In the genomic region with DNA sequence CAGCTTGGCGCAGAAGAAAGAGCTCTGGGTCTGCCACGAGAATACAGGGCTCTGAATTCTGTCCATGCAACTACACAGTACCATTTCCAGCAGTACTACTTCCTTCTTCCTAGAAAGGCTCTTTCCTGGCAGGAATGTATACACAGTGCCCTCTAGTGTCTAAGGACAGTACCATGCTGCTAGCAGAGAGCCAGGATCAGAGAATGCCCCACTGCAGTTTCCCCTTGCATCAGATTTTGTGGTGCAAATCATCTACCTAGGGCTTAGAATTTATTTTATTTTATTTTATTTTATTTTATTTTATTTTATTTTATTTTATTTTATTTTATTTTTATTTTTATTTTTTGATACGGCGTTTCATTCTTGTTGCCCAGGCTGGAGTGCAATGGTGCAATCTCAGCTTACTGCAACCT, we compare ENCODE assay signal across 1 cellular context.
TF ChIP-seq lines count a peak whose summit lies in the region.

No MANE protein-coding gene starts in this region.

TF ChIP-seq in K562, 482 proteins besides CTCF, POLR2A, EP300 and RAD21 (continued from another document and continues in another):
- TF ChIP-seq TGIF2 (CRISPR knock-in tag; IDR thresholded peaks at IDR 0.05) (no peak), NR2F6 (CRISPR knock-in tag; IDR thresholded peaks at IDR 0.05) (no peak), ZNF644 (tag; IDR thresholded peaks at IDR 0.05; ENCODE audit: low read depth) (0 out of 2 replicates have a peak, but pooled peaks have one; percentile 51), MEIS2 (IDR thresholded peaks at IDR 0.05; ENCODE audit: partially characterized antibody) (no peak), GABPA (tag; conservative IDR thresholded peaks at IDR 0.05; ENCODE audit: low read depth) (peak; percentile 92), CBX2 (IDR thresholded peaks at IDR 0.05; ENCODE audit: insufficient read depth, low read length, poor library complexity, severe bottlenecking) (no peak), GTF2F1 (IDR thresholded peaks at IDR 0.05; ENCODE audit: low read depth, low read length) (no peak), SAFB2 (IDR thresholded peaks at IDR 0.05; ENCODE audit: borderline replicate concordance, low read depth, low read length, severe bottlenecking) (no peak), SOX6 (IDR thresholded peaks at IDR 0.05) (no peak), TEAD1 (CRISPR knock-in tag; IDR thresholded peaks at IDR 0.05) (peak; percentile 80 to 95), RCOR1 (IDR thresholded peaks at IDR 0.05; ENCODE audit: borderline replicate concordance in 1 of 2, low read depth in 2 of 2, low read length in 2 of 2) (peak in 1 of 2 experiments; percentile 79; a peak in 2 of 4 replicates), ZNF551 (CRISPR knock-in tag; IDR thresholded peaks at IDR 0.05) (no peak), TBL1XR1 (IDR thresholded peaks at IDR 0.05; ENCODE audit: low read length in 2 of 2) (no peak; a peak in 1 of 4 replicates), CBX5 (IDR thresholded peaks at IDR 0.05; ENCODE audit: borderline replicate concordance, low read depth) (no peak), JUND (IDR thresholded peaks at IDR 0.05; ENCODE audit: borderline replicate concordance, low read depth, low read length) (0 out of 2 replicates have a peak, but pooled peaks have one; percentile 26), JUND (tag; IDR thresholded peaks at IDR 0.05; ENCODE audit: borderline replicate concordance, low read depth, low read length) (no peak), ZNF57 (CRISPR knock-in tag; IDR thresholded peaks at IDR 0.05) (no peak), ZNF217 (CRISPR knock-in tag; IDR thresholded peaks at IDR 0.05) (no peak), SRSF7 (optimal IDR thresholded peaks at IDR 0.05; ENCODE audit: low read depth, low read length) (no peak), COPS2 (conservative IDR thresholded peaks at IDR 0.05) (no peak), ZNF239 (CRISPR knock-in tag; IDR thresholded peaks at IDR 0.05) (peak; percentile 39; the same call in 1 of the 2 replicates), POLR3G (IDR thresholded peaks at IDR 0.05; ENCODE audit: extremely low read depth, insufficient read length, insufficient replicate concordance) (no peak), POLR2G (IDR thresholded peaks at IDR 0.05; ENCODE audit: low read depth, low read length) (no peak), KDM1A (IDR thresholded peaks at IDR 0.05) (peak in 1 of 2 experiments; percentile 44; a peak in 1 of 4 replicates), EHMT2 (IDR thresholded peaks at IDR 0.05) (peak; percentile 74; the same call in 1 of the 2 replicates), ZNF224 (CRISPR knock-in tag; IDR thresholded peaks at IDR 0.05) (no peak), ADNP (tag; IDR thresholded peaks at IDR 0.05) (no peak), KHSRP (IDR thresholded peaks at IDR 0.05) (no peak), NCOA6 (IDR thresholded peaks at IDR 0.05) (no peak), FOXJ3 (CRISPR knock-in tag; IDR thresholded peaks at IDR 0.05) (no peak), SMAD4 (CRISPR knock-in tag; conservative IDR thresholded peaks at IDR 0.05) (peak; percentile 40; the same call in 1 of the 2 replicates), DIDO1 (tag; IDR thresholded peaks at IDR 0.05; ENCODE audit: low read depth) (0 out of 2 replicates have a peak, but pooled peaks have one; percentile 43), MTA3 (IDR thresholded peaks at IDR 0.05; ENCODE audit: borderline replicate concordance) (no peak), NR2C1 (IDR thresholded peaks at IDR 0.05) (no peak), NR2C1 (tag; IDR thresholded peaks at IDR 0.05) (0 out of 2 replicates have a peak, but pooled peaks have one; percentile 36), ZNF316 (IDR thresholded peaks at IDR 0.05) (no peak), THRAP3 (IDR thresholded peaks at IDR 0.05; ENCODE audit: borderline replicate concordance) (no peak), BRF1 (IDR thresholded peaks at IDR 0.05; ENCODE audit: borderline replicate concordance, extremely low read depth, insufficient read length) (no peak), ZNF444 (CRISPR knock-in tag; IDR thresholded peaks at IDR 0.05) (no peak), U2AF1 (optimal IDR thresholded peaks at IDR 0.05; ENCODE audit: low read depth, low read length) (no peak), TEAD4 (IDR thresholded peaks at IDR 0.05; ENCODE audit: low read length) (peak; percentile 71), TEAD4 (CRISPR knock-in tag; IDR thresholded peaks at IDR 0.05; ENCODE audit: borderline replicate concordance) (no peak), SIN3A (IDR thresholded peaks at IDR 0.05; ENCODE audit: borderline replicate concordance in 2 of 2, control insufficient read depth in 1 of 2, low read depth in 2 of 2, low read length in 2 of 2) (no peak), IFI16 (CRISPR knock-in tag; IDR thresholded peaks at IDR 0.05) (no peak), TBP (optimal IDR thresholded peaks at IDR 0.05; ENCODE audit: low read depth, low read length) (no peak), FOXA1 (IDR thresholded peaks at IDR 0.05; ENCODE audit: borderline replicate concordance) (no peak), CAMTA2 (CRISPR knock-in tag; conservative IDR thresholded peaks at IDR 0.05) (no peak)
- TF ChIP-seq, protein P1, sequence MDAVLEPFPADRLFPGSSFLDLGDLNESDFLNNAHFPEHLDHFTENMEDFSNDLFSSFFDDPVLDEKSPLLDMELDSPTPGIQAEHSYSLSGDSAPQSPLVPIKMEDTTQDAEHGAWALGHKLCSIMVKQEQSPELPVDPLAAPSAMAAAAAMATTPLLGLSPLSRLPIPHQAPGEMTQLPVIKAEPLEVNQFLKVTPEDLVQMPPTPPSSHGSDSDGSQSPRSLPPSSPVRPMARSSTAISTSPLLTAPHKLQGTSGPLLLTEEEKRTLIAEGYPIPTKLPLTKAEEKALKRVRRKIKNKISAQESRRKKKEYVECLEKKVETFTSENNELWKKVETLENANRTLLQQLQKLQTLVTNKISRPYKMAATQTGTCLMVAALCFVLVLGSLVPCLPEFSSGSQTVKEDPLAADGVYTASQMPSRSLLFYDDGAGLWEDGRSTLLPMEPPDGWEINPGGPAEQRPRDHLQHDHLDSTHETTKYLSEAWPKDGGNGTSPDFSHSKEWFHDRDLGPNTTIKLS (IDR thresholded peaks at IDR 0.05; ENCODE audit: borderline replicate concordance, low read depth), result no peak
- TF ChIP-seq, protein P2, sequence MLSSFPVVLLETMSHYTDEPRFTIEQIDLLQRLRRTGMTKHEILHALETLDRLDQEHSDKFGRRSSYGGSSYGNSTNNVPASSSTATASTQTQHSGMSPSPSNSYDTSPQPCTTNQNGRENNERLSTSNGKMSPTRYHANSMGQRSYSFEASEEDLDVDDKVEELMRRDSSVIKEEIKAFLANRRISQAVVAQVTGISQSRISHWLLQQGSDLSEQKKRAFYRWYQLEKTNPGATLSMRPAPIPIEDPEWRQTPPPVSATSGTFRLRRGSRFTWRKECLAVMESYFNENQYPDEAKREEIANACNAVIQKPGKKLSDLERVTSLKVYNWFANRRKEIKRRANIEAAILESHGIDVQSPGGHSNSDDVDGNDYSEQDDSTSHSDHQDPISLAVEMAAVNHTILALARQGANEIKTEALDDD (IDR thresholded peaks at IDR 0.05), result no peak
- TF ChIP-seq, protein P3, sequence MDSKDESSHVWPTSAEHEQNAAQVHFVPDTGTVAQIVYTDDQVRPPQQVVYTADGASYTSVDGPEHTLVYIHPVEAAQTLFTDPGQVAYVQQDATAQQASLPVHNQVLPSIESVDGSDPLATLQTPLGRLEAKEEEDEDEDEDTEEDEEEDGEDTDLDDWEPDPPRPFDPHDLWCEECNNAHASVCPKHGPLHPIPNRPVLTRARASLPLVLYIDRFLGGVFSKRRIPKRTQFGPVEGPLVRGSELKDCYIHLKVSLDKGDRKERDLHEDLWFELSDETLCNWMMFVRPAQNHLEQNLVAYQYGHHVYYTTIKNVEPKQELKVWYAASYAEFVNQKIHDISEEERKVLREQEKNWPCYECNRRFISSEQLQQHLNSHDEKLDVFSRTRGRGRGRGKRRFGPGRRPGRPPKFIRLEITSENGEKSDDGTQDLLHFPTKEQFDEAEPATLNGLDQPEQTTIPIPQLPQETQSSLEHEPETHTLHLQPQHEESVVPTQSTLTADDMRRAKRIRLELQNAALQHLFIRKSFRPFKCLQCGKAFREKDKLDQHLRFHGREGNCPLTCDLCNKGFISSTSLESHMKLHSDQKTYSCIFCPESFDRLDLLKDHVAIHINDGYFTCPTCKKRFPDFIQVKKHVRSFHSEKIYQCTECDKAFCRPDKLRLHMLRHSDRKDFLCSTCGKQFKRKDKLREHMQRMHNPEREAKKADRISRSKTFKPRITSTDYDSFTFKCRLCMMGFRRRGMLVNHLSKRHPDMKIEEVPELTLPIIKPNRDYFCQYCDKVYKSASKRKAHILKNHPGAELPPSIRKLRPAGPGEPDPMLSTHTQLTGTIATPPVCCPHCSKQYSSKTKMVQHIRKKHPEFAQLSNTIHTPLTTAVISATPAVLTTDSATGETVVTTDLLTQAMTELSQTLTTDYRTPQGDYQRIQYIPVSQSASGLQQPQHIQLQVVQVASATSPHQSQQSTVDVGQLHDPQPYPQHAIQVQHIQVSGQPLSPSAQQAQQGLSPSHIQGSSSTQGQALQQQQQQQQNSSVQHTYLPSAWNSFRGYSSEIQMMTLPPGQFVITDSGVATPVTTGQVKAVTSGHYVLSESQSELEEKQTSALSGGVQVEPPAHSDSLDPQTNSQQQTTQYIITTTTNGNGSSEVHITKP (IDR thresholded peaks at IDR 0.05; ENCODE audit: partially characterized antibody), result no peak
- TF ChIP-seq, protein P4, sequence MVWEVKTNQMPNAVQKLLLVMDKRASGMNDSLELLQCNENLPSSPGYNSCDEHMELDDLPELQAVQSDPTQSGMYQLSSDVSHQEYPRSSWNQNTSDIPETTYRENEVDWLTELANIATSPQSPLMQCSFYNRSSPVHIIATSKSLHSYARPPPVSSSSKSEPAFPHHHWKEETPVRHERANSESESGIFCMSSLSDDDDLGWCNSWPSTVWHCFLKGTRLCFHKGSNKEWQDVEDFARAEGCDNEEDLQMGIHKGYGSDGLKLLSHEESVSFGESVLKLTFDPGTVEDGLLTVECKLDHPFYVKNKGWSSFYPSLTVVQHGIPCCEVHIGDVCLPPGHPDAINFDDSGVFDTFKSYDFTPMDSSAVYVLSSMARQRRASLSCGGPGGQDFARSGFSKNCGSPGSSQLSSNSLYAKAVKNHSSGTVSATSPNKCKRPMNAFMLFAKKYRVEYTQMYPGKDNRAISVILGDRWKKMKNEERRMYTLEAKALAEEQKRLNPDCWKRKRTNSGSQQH (CRISPR knock-in tag; IDR thresholded peaks at IDR 0.05), result peak; percentile 34; the same call in 1 of the 2 replicates
- TF ChIP-seq, protein P5, sequence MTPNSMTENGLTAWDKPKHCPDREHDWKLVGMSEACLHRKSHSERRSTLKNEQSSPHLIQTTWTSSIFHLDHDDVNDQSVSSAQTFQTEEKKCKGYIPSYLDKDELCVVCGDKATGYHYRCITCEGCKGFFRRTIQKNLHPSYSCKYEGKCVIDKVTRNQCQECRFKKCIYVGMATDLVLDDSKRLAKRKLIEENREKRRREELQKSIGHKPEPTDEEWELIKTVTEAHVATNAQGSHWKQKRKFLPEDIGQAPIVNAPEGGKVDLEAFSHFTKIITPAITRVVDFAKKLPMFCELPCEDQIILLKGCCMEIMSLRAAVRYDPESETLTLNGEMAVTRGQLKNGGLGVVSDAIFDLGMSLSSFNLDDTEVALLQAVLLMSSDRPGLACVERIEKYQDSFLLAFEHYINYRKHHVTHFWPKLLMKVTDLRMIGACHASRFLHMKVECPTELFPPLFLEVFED (CRISPR knock-in tag; conservative IDR thresholded peaks at IDR 0.05), result no peak
- TF ChIP-seq, protein P6, sequence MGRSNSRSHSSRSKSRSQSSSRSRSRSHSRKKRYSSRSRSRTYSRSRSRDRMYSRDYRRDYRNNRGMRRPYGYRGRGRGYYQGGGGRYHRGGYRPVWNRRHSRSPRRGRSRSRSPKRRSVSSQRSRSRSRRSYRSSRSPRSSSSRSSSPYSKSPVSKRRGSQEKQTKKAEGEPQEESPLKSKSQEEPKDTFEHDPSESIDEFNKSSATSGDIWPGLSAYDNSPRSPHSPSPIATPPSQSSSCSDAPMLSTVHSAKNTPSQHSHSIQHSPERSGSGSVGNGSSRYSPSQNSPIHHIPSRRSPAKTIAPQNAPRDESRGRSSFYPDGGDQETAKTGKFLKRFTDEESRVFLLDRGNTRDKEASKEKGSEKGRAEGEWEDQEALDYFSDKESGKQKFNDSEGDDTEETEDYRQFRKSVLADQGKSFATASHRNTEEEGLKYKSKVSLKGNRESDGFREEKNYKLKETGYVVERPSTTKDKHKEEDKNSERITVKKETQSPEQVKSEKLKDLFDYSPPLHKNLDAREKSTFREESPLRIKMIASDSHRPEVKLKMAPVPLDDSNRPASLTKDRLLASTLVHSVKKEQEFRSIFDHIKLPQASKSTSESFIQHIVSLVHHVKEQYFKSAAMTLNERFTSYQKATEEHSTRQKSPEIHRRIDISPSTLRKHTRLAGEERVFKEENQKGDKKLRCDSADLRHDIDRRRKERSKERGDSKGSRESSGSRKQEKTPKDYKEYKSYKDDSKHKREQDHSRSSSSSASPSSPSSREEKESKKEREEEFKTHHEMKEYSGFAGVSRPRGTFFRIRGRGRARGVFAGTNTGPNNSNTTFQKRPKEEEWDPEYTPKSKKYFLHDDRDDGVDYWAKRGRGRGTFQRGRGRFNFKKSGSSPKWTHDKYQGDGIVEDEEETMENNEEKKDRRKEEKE (IDR thresholded peaks at IDR 0.05; ENCODE audit: borderline replicate concordance in 1 of 2, control insufficient read depth in 1 of 2, low read depth in 2 of 2, low read length in 1 of 2), result no peak
- TF ChIP-seq, protein P7, sequence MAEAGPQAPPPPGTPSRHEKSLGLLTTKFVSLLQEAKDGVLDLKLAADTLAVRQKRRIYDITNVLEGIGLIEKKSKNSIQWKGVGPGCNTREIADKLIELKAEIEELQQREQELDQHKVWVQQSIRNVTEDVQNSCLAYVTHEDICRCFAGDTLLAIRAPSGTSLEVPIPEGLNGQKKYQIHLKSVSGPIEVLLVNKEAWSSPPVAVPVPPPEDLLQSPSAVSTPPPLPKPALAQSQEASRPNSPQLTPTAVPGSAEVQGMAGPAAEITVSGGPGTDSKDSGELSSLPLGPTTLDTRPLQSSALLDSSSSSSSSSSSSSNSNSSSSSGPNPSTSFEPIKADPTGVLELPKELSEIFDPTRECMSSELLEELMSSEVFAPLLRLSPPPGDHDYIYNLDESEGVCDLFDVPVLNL (CRISPR knock-in tag; IDR thresholded peaks at IDR 0.05; ENCODE audit: low read depth), result no peak
- TF ChIP-seq, protein P8, sequence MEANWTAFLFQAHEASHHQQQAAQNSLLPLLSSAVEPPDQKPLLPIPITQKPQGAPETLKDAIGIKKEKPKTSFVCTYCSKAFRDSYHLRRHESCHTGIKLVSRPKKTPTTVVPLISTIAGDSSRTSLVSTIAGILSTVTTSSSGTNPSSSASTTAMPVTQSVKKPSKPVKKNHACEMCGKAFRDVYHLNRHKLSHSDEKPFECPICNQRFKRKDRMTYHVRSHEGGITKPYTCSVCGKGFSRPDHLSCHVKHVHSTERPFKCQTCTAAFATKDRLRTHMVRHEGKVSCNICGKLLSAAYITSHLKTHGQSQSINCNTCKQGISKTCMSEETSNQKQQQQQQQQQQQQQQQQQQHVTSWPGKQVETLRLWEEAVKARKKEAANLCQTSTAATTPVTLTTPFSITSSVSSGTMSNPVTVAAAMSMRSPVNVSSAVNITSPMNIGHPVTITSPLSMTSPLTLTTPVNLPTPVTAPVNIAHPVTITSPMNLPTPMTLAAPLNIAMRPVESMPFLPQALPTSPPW (CRISPR knock-in tag; IDR thresholded peaks at IDR 0.05), result no peak
- TF ChIP-seq, protein P9, sequence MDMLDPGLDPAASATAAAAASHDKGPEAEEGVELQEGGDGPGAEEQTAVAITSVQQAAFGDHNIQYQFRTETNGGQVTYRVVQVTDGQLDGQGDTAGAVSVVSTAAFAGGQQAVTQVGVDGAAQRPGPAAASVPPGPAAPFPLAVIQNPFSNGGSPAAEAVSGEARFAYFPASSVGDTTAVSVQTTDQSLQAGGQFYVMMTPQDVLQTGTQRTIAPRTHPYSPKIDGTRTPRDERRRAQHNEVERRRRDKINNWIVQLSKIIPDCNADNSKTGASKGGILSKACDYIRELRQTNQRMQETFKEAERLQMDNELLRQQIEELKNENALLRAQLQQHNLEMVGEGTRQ (CRISPR knock-in tag; IDR thresholded peaks at IDR 0.05), result no peak
